11 cellular contexts compared by ENCODE assay signal in genomic region chr10:11154809-11155208, GRCh38.
DNase-seq lines count a peak whose midpoint lies in the region; ATAC-seq and TF ChIP-seq lines count a peak whose summit lies in the region.
"Had no signal": no experiment of that assay in that cellular context is flagged by ENCODE, and none has a peak within 500 bp of the region (broad histone marks: within the 10 kb centered on the region; RNA-seq: fewer than 3 reads in every experiment).

No MANE protein-coding gene starts in this region.

- H3K27me3 Mint-ChIP-seq in WTC11 (ENCODE audit: low read depth): no peaks in the 10 kb centered on the region

- CTCF ChIA-PET in WTC11 (lab: Charles Lee): interaction anchor here (1.0 kb wide), 1 partner anchor 11 kb away, joined by 3 read pairs; no protein-coding TSS in a partner anchor

- H3K9me3 ChIP-seq in BLaER1 treated with 17β-estradiol and CSF1 and Interleukin-3, amounts not matched to agents 10 nM and 100 nM (replicated peaks in 1 of 11): peaks cover 0 to 11% (median 9%) of the 10 kb centered on the region in 11 experiments; a peak in 15 of 22 replicates
- H3K9me3 ChIP-seq: adrenal gland had no signal

- no peak overlapping the region for H3K4me3 Mint-ChIP-seq in WTC11

- no peaks in the 10 kb centered on the region for H3K36me3 Mint-ChIP-seq in WTC11

- H3K4me1 Mint-ChIP-seq in WTC11: peaks cover 61% of the 10 kb centered on the region

- no peak for TF ChIP-seq CTCF in WTC11 (IDR thresholded peaks at IDR 0.05)

- peaks cover 28 to 45% (median 41%) of the 10 kb centered on the region in 10 experiments for H3K4me1 ChIP-seq in BLaER1 treated with 17β-estradiol and CSF1 and Interleukin-3, amounts not matched to agents 10 nM and 100 nM
- H3K4me1 ChIP-seq: adrenal gland had no signal

- ATAC-seq in WTC11 (peak; percentile 35), HG02885 (IDR thresholded peaks at IDR 0.05; ENCODE audit: poor library complexity, unreplicated experiment) (no peak)

- H3K27me3 ChIP-seq in BLaER1 treated with 17β-estradiol and CSF1 and Interleukin-3, amounts not matched to agents 10 nM and 100 nM: no peaks in the 10 kb centered on the region; a peak in 1 of 22 replicates
- H3K27me3 ChIP-seq: adrenal gland had no signal

- DNase-seq in EH (ENCODE audit: low read depth) (peak; percentile 22), WTC11 (ENCODE audit: low spot score) (no peak), left kidney (ENCODE audit: low read depth, low spot score) (peak; percentile 77), mesenteric fat pad (ENCODE audit: low spot score) (no peak), NCI-H187 treated with DMSO at 0.1 percent for 48 hours (lab: John Stamatoyannopoulos, UW) (no peak)
- DNase-seq in stimulated activated CD4-positive, alpha-beta T cell treated with anti-CD3 and anti-CD28 coated beads, Interleukin-4, amount 100 ng/mL, for 4 hours: no peak
- DNase-seq: adrenal gland, NCI-H226 had no signal

- no peak overlapping the region for H3K27ac Mint-ChIP-seq in WTC11
- H3K27ac Mint-ChIP-seq: progenitor cell of endocrine pancreas had no signal

- H3K4me3 ChIP-seq in BLaER1 treated with 17β-estradiol and CSF1 and Interleukin-3, amounts not matched to agents 10 nM and 100 nM: no peak overlapping the region
- H3K4me3 ChIP-seq: adrenal gland had no signal

- no peaks in the 10 kb centered on the region for H4K20me1 ChIP-seq in BLaER1 treated with 17β-estradiol and CSF1 and Interleukin-3, amounts not matched to agents 10 nM and 100 nM

- no peak overlapping the region for H3K27ac ChIP-seq in BLaER1 treated with 17β-estradiol and CSF1 and Interleukin-3, amounts not matched to agents 10 nM and 100 nM
- H3K27ac ChIP-seq: adrenal gland had no signal

- peak overlapping the region; percentile 16 to 55 (median 43); a peak in 21 of 22 replicates for H3K4me2 ChIP-seq in BLaER1 treated with 17β-estradiol and CSF1 and Interleukin-3, amounts not matched to agents 10 nM and 100 nM

- H3K36me3 ChIP-seq in BLaER1 treated with 17β-estradiol and CSF1 and Interleukin-3, amounts not matched to agents 10 nM and 100 nM: no peaks in the 10 kb centered on the region
- H3K36me3 ChIP-seq: adrenal gland had no signal

- POLR2A ChIA-PET in WTC11 (lab: Charles Lee): no interaction called here

- H3K9me3 Mint-ChIP-seq in WTC11: no peaks in the 10 kb centered on the region

- H3K9ac ChIP-seq in BLaER1 treated with 17β-estradiol and CSF1 and Interleukin-3, amounts not matched to agents 10 nM and 100 nM: no peak overlapping the region

TF ChIP-seq in WTC11, 78 proteins besides CTCF, POLR2A, EP300 and RAD21:
- TF ChIP-seq GRHL2 (CRISPR knock-in tag; IDR thresholded peaks at IDR 0.05; ENCODE audit: insufficient replicate concordance, severe bottlenecking): no peak
- no peak for TF ChIP-seq PRRX2 (CRISPR knock-in tag; IDR thresholded peaks at IDR 0.05)
- no peak for TF ChIP-seq FOXJ3 (CRISPR knock-in tag; IDR thresholded peaks at IDR 0.05; ENCODE audit: borderline replicate concordance)
- no peak for TF ChIP-seq MXD4 (CRISPR knock-in tag; IDR thresholded peaks at IDR 0.05; ENCODE audit: borderline replicate concordance)
- no peak for TF ChIP-seq ZNF532 (CRISPR knock-in tag; IDR thresholded peaks at IDR 0.05; ENCODE audit: borderline replicate concordance)
- TF ChIP-seq TP53 (CRISPR knock-in tag; IDR thresholded peaks at IDR 0.05): no peak
- no peak for TF ChIP-seq ZNF263 (CRISPR knock-in tag; IDR thresholded peaks at IDR 0.05; ENCODE audit: low read depth)
- no peak for TF ChIP-seq KAT7 (CRISPR knock-in tag; IDR thresholded peaks at IDR 0.05; ENCODE audit: borderline replicate concordance)
- no peak for TF ChIP-seq AR (CRISPR knock-in tag; IDR thresholded peaks at IDR 0.05)
- no peak for TF ChIP-seq NFATC4 (CRISPR knock-in tag; IDR thresholded peaks at IDR 0.05)
- no peak for TF ChIP-seq NR3C1 (CRISPR knock-in tag; conservative IDR thresholded peaks at IDR 0.05; ENCODE audit: low read depth)
- no peak for TF ChIP-seq IRF1 (CRISPR knock-in tag; IDR thresholded peaks at IDR 0.05)
- TF ChIP-seq ESRRA (CRISPR knock-in tag; IDR thresholded peaks at IDR 0.05; ENCODE audit: borderline replicate concordance): no peak
- no peak for TF ChIP-seq NR1H2 (CRISPR knock-in tag; IDR thresholded peaks at IDR 0.05)
- no peak for TF ChIP-seq ELF4 (CRISPR knock-in tag; IDR thresholded peaks at IDR 0.05; ENCODE audit: low read depth)
- TF ChIP-seq SMAD4 (CRISPR knock-in tag; IDR thresholded peaks at IDR 0.05): no peak
TF ChIP-seq in WTC11: peak in this region for 0.

Comparison
In these comparisons a context has a peak if more than half of its experiments do, and no peak if none do; other contexts are left out.
1. DNase-seq: peak in EH (single experiment) and left kidney (single experiment); none in WTC11 (single experiment), stimulated activated CD4-positive, alpha-beta T cell treated with anti-CD3 and anti-CD28 coated beads, Interleukin-4, amount 100 ng/mL, for 4 hours (0 of 2), mesenteric fat pad (single experiment) and NCI-H187 treated with DMSO at 0.1 percent for 48 hours (single experiment).